ENCODE assay signal across 27 cellular contexts in the genomic region with DNA sequence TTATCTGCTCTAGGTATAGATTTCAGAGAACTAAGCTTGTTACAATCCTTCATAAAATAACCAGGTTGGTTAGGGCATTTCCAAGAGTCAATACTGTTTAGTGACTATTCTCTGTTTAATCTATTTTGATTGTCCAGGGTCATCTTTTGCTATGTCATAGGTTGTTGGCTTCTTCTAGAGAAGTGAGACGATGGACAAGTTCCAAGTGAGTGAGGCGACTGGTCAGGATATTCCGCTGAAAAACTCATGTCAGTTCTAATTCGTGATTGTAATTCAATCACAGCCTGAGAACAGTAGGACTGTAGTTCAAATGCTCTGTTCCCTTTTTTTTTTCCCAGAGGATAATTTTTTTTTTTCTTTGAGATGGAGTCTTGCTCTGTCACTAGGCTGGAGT. TPM values are rescaled to one million over a fixed set of nuclear protein-coding genes. Genes with fewer than 3 reads are reported as not detected.
DNase-seq lines count a peak whose midpoint lies in the region; ATAC-seq and TF ChIP-seq lines count a peak whose summit lies in the region.
"Had no signal": no experiment of that assay in that cellular context is flagged by ENCODE, and none has a peak within 500 bp of the region (broad histone marks: within the 10 kb centered on the region; RNA-seq: fewer than 3 reads in every experiment).

No MANE protein-coding gene starts in this region.

- H3K4me3 Mint-ChIP-seq in natural killer cell treated with Interleukin-12 subunit alpha and Interleukin-12 subunit beta and Interleukin-15 and Interleukin-18, amount 100 ng/mL, for 72 hours, result peak overlapping the region; percentile 49
- no peak overlapping the region for H3K4me3 Mint-ChIP-seq in natural killer cell
- H3K4me3 Mint-ChIP-seq in activated T-helper 2 cell treated with anti-CD3 and anti-CD28 coated beads, Interferon-gamma antibody, Interleukin-2, Interleukin-4, amounts not matched to agents 10 μg/mL and 5 μg/mL and 100 μg/mL, durations not matched to agents 14 hours and 24 hours and 36 hours (ENCODE audit: low read depth), result no peak overlapping the region
- H3K4me3 Mint-ChIP-seq: activated naive CD4-positive, alpha-beta T cell treated with anti-CD3 and anti-CD28 coated beads for 36 hours; T-helper 2 cell treated with Interferon-gamma antibody and Interleukin-4, amounts not matched to agents 5 μg/mL and 100 μg/mL, for 36 hours; type B pancreatic cell had no signal

- H3K27me3 Mint-ChIP-seq in natural killer cell treated with Interleukin-12 subunit alpha and Interleukin-12 subunit beta and Interleukin-15 and Interleukin-18, amount 100 ng/mL, for 72 hours, result no peaks in the 10 kb centered on the region
- H3K27me3 Mint-ChIP-seq in natural killer cell (ENCODE audit: low read depth in 2 of 2), result no peaks in the 10 kb centered on the region
- H3K27me3 Mint-ChIP-seq in activated T-helper 2 cell treated with anti-CD3 and anti-CD28 coated beads, Interferon-gamma antibody, Interleukin-2, Interleukin-4, amounts not matched to agents 10 μg/mL and 5 μg/mL and 100 μg/mL, durations not matched to agents 14 hours and 24 hours and 36 hours (ENCODE audit: low read depth), result peaks cover 7% of the 10 kb centered on the region

- H3K27me3 ChIP-seq in RWPE2 (ENCODE audit: insufficient read depth, poor library complexity, severe bottlenecking), result no peaks in the 10 kb centered on the region
- H3K27me3 ChIP-seq: BE2C, esophagus muscularis mucosa, gastrocnemius medialis, neutrophil had no signal

- DNase-seq in natural killer cell treated with Interleukin-12 subunit alpha and Interleukin-12 subunit beta and Interleukin-15 and Interleukin-18, amount 100 ng/mL, for 72 hours (ENCODE audit: low spot score), result no peak
- no peak for DNase-seq in natural killer cell
- DNase-seq in RWPE2 (ENCODE audit: low spot score), result no peak
- peak; percentile 50 for DNase-seq in glomerular visceral epithelial cell (ENCODE audit: extremely low spot score)
- no peak for DNase-seq in activated T-helper 2 cell treated with anti-CD3 and anti-CD28 coated beads, Interferon-gamma antibody, Interleukin-2, Interleukin-4, amounts not matched to agents 10 μg/mL and 5 μg/mL and 100 μg/mL, durations not matched to agents 14 hours and 24 hours and 36 hours (ENCODE audit: low spot score)
- no peak for DNase-seq in iPS-NIHi7 (ENCODE audit: extremely low spot score)
- DNase-seq: activated CD4-positive, alpha-beta T cell treated with anti-CD3 and anti-CD28 coated beads for 48 hours; activated naive CD4-positive, alpha-beta T cell treated with anti-CD3 and anti-CD28 coated beads for 36 hours; activated T-cell treated with anti-CD3 and anti-CD28 coated beads, Interleukin-2, amount 50 U/mL, for 48 hours; BE2C; Calu3; DND-41; gastrocnemius medialis; hypothalamus; NCI-H1436 treated with DMSO at 0.1 percent for 48 hours; NCI-H2171 treated with DMSO at 0.1 percent for 48 hours; NCI-H526 treated with DMSO at 0.1 percent for 48 hours; psoas muscle; stimulated activated CD8-positive, alpha-beta memory T cell treated with anti-CD3 and anti-CD28 coated beads, Interleukin-4, amount 100 ng/mL, for 48 hours had no signal

- TF ChIP-seq CTCF in natural killer cell (IDR thresholded peaks at IDR 0.05) (no peak), RWPE2 (IDR thresholded peaks at IDR 0.05; ENCODE audit: poor library complexity, severe bottlenecking) (no peak)

- H3K4me1 ChIP-seq in RWPE2 (ENCODE audit: insufficient read depth, poor library complexity, severe bottlenecking), result peaks cover 24% of the 10 kb centered on the region
- H3K4me1 ChIP-seq: BE2C, esophagus muscularis mucosa, gastrocnemius medialis, psoas muscle had no signal

- no peaks in the 10 kb centered on the region for H3K36me3 ChIP-seq in RWPE2 (ENCODE audit: low read depth)
- H3K36me3 ChIP-seq: BE2C, esophagus muscularis mucosa, gastrocnemius medialis, neutrophil had no signal

- H3K9me3 Mint-ChIP-seq in natural killer cell treated with Interleukin-12 subunit alpha and Interleukin-12 subunit beta and Interleukin-15 and Interleukin-18, amount 100 ng/mL, for 72 hours, result no peaks in the 10 kb centered on the region
- H3K9me3 Mint-ChIP-seq in natural killer cell, result no peaks in the 10 kb centered on the region
- no peaks in the 10 kb centered on the region for H3K9me3 Mint-ChIP-seq in activated T-helper 2 cell treated with anti-CD3 and anti-CD28 coated beads, Interferon-gamma antibody, Interleukin-2, Interleukin-4, amounts not matched to agents 10 μg/mL and 5 μg/mL and 100 μg/mL, durations not matched to agents 14 hours and 24 hours and 36 hours
- H3K9me3 Mint-ChIP-seq: activated naive CD4-positive, alpha-beta T cell treated with anti-CD3 and anti-CD28 coated beads for 36 hours; T-helper 2 cell treated with Interferon-gamma antibody and Interleukin-4, amounts not matched to agents 5 μg/mL and 100 μg/mL, for 36 hours; type B pancreatic cell had no signal

- H3K27ac ChIP-seq in RWPE2 (ENCODE audit: poor library complexity, severe bottlenecking), result peak overlapping the region; percentile 83
- H3K27ac ChIP-seq: coronary artery, esophagus muscularis mucosa, gastrocnemius medialis, psoas muscle had no signal

- H3K4me1 Mint-ChIP-seq in natural killer cell treated with Interleukin-12 subunit alpha and Interleukin-12 subunit beta and Interleukin-15 and Interleukin-18, amount 100 ng/mL, for 72 hours (ENCODE audit: low read depth in 2 of 2), result peaks cover 51 to 56% of the 10 kb centered on the region in 2 donors
- H3K4me1 Mint-ChIP-seq in natural killer cell, result peaks cover 26 to 40% of the 10 kb centered on the region in 2 donors
- peaks cover 24% of the 10 kb centered on the region for H3K4me1 Mint-ChIP-seq in activated T-helper 2 cell treated with anti-CD3 and anti-CD28 coated beads, Interferon-gamma antibody, Interleukin-2, Interleukin-4, amounts not matched to agents 10 μg/mL and 5 μg/mL and 100 μg/mL, durations not matched to agents 14 hours and 24 hours and 36 hours (ENCODE audit: low read depth)

- ATAC-seq in natural killer cell treated with Interleukin-12 subunit alpha and Interleukin-12 subunit beta and Interleukin-15 and Interleukin-18, amount 100 ng/mL, for 72 hours, result no peak
- ATAC-seq in natural killer cell (no peak), RWPE2 (ENCODE audit: low read depth) (no peak), HG02623 (IDR thresholded peaks at IDR 0.05; ENCODE audit: unreplicated experiment) (no peak), HG03571 (IDR thresholded peaks at IDR 0.05; ENCODE audit: unreplicated experiment) (no peak)
- ATAC-seq: gastrocnemius medialis had no signal

- intact Hi-C loops in natural killer cell (cut with micrococcal nuclease), result loop anchor here (5.0 kb wide), 1 partner anchor 37 kb away; no protein-coding TSS in a partner anchor
- intact Hi-C loops in activated T-helper 2 cell treated with anti-CD3 and anti-CD28 coated beads, Interferon-gamma antibody, Interleukin-2, Interleukin-4, amounts not matched to agents 10 μg/mL and 5 μg/mL and 100 μg/mL, durations not matched to agents 14 hours and 24 hours and 36 hours (cut with micrococcal nuclease), result no loop called here

- no peaks in the 10 kb centered on the region for H3K9me3 ChIP-seq in RWPE2 (ENCODE audit: severe bottlenecking)
- H3K9me3 ChIP-seq: BE2C, esophagus muscularis mucosa, gastrocnemius medialis, neutrophil, psoas muscle had no signal

- no peak overlapping the region for H3K4me3 ChIP-seq in RWPE2 (ENCODE audit: severe bottlenecking)
- H3K4me3 ChIP-seq: coronary artery, esophagus muscularis mucosa, gastrocnemius medialis, psoas muscle had no signal

- peaks cover 8% of the 10 kb centered on the region for H3K36me3 Mint-ChIP-seq in natural killer cell treated with Interleukin-12 subunit alpha and Interleukin-12 subunit beta and Interleukin-15 and Interleukin-18, amount 100 ng/mL, for 72 hours
- H3K36me3 Mint-ChIP-seq in natural killer cell, result no peaks in the 10 kb centered on the region
- H3K36me3 Mint-ChIP-seq in activated T-helper 2 cell treated with anti-CD3 and anti-CD28 coated beads, Interferon-gamma antibody, Interleukin-2, Interleukin-4, amounts not matched to agents 10 μg/mL and 5 μg/mL and 100 μg/mL, durations not matched to agents 14 hours and 24 hours and 36 hours (ENCODE audit: low read depth), result no peaks in the 10 kb centered on the region
- H3K36me3 Mint-ChIP-seq: type B pancreatic cell had no signal

- H3K27ac Mint-ChIP-seq in natural killer cell treated with Interleukin-12 subunit alpha and Interleukin-12 subunit beta and Interleukin-15 and Interleukin-18, amount 100 ng/mL, for 72 hours, result peak overlapping the region; percentile 59 to 87
- H3K27ac Mint-ChIP-seq in natural killer cell, result no peak overlapping the region
- no peak overlapping the region for H3K27ac Mint-ChIP-seq in activated T-helper 2 cell treated with anti-CD3 and anti-CD28 coated beads, Interferon-gamma antibody, Interleukin-2, Interleukin-4, amounts not matched to agents 10 μg/mL and 5 μg/mL and 100 μg/mL, durations not matched to agents 14 hours and 24 hours and 36 hours
- H3K27ac Mint-ChIP-seq: activated naive CD4-positive, alpha-beta T cell treated with anti-CD3 and anti-CD28 coated beads for 36 hours; T-helper 2 cell treated with Interferon-gamma antibody and Interleukin-4, amounts not matched to agents 5 μg/mL and 100 μg/mL, for 36 hours; type B pancreatic cell had no signal

RNA-seq across cellular contexts. Expression of gene ALOX5AP, which starts 15.8 kb away (rescaled TPM):
- total RNA-seq in natural killer cell treated with Interleukin-12 subunit alpha and Interleukin-12 subunit beta and Interleukin-15 and Interleukin-18, amount 100 ng/mL, for 72 hours, result 100 to 1,000 TPM in 1 of 2 donors, 10 to 100 TPM in 1; 49.8 to 173 TPM
- 100 to 1,000 TPM in 2 of 3 donors, 10 to 100 TPM in 1; 83.9 to 150 (median 114) TPM for total RNA-seq in natural killer cell
- 40.9 and 43.9 TPM in 2 replicates for total RNA-seq in activated T-helper 2 cell treated with anti-CD3 and anti-CD28 coated beads, Interferon-gamma antibody, Interleukin-2, Interleukin-4, amounts not matched to agents 10 μg/mL and 5 μg/mL and 100 μg/mL, durations not matched to agents 14 hours and 24 hours and 36 hours
- total RNA-seq: A172, Calu3 had no signal

Comparison
In these comparisons a context has a peak if more than half of its experiments do, and no peak if none do; other contexts are left out.
1. H3K27ac Mint-ChIP-seq: peak in natural killer cell treated with Interleukin-12 subunit alpha and Interleukin-12 subunit beta and Interleukin-15 and Interleukin-18, amount 100 ng/mL, for 72 hours (2 of 2); none in natural killer cell (0 of 2) and activated T-helper 2 cell treated with anti-CD3 and anti-CD28 coated beads, Interferon-gamma antibody, Interleukin-2, Interleukin-4, amounts not matched to agents 10 μg/mL and 5 μg/mL and 100 μg/mL, durations not matched to agents 14 hours and 24 hours and 36 hours (single experiment).